ENCODE assay signal across 1 cellular context in the genomic region with DNA sequence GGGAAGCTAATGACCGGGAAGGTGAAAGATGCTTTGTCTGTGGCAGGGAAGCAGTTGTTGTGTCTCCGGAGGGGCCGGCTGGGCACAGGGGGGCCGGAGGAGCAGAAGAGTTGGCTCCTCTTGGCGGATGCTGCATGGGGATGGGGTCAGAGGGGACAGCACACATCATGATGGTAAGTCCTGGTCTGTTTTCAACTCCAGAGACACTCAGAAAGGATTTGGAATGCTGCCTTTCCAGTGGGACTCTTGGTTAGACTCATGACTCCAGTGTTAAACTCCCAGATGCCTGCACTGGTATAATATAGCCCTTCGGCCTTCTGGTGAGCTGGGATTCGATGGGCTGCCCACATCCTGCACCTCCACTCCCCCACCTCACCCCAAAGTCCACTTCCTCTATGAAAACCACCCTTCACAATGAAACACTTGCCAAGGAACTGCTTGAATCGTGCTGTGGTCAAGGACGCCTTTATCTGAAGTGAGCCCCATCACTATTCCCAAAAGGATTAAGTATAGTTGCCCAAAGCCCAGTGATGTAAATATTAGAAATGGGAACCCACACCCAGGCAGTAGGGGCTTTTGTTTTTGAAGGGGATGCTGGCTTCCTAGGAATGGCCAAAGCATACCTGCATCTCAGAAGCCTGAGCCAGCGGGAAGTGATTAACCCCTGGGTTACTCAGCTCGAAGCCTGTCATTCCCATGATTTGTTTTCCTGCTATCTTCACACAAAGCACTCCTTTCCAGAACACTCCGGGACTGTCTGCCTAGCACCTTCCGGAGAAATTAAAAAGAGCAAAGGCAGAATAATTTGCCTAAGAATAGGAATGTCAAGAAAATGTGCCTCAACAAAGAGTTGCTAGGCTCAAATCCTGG.
A peak's percentile ranks its signal among the peaks of the same experiment; 100 is the strongest.
TF ChIP-seq lines count a peak whose summit lies in the region.

No MANE protein-coding gene starts in this region.

TF ChIP-seq in H1, 55 proteins besides CTCF, POLR2A, EP300 and RAD21:
- TF ChIP-seq YY1 (IDR thresholded peaks at IDR 0.05; ENCODE audit: low read depth, low read length) (no peak), ASH2L (IDR thresholded peaks at IDR 0.05; ENCODE audit: low read length) (peak; percentile 17), GABPA (IDR thresholded peaks at IDR 0.05; ENCODE audit: borderline replicate concordance, insufficient read depth, low read length) (no peak), TCF12 (IDR thresholded peaks at IDR 0.05; ENCODE audit: low read depth, low read length) (no peak), TEAD4 (IDR thresholded peaks at IDR 0.05; ENCODE audit: low read depth, low read length) (peak; percentile 54; the same call in 1 of the 2 replicates), SP4 (IDR thresholded peaks at IDR 0.05; ENCODE audit: low read length) (no peak), SIN3A (conservative IDR thresholded peaks at IDR 0.05 in 1 of 2, IDR thresholded peaks at IDR 0.05 in 1 of 2; ENCODE audit: low read depth in 1 of 2, low read length in 2 of 2) (peak in 1 of 2 experiments; percentile 39; a peak in 1 of 4 replicates)
